21 cellular contexts compared by ENCODE assay signal in genomic region chr9:7166074-7166473, GRCh38.
"Had no signal": no experiment of that assay in that cellular context is flagged by ENCODE, and none has a peak within 500 bp of the region (broad histone marks: within the 10 kb centered on the region; RNA-seq: fewer than 3 reads in every experiment).

No MANE protein-coding gene starts in this region.

- H3K27ac ChIP-seq: HL-60, RWPE1 had no signal

- DNase-seq: KBM-7, MV-4-11, NCI-H1048, NCI-H1105, NCI-H1436, NCI-H187, NCI-H2029, NCI-H2081 treated with DMSO at 0.1 percent for 48 hours, NCI-H2171, NCI-H226, NCI-H446, NCI-H510A, NCI-H524 treated with DMSO at 0.1 percent for 48 hours, NCI-H774, PC-3, SHP77, SK-N-SH had no signal

- H3K4me3 Mint-ChIP-seq: IgD-negative memory B cell had no signal

- H3K9me3 ChIP-seq: SK-N-SH had no signal

- ATAC-seq: Panc1, PC-3 had no signal

- H3K9me3 Mint-ChIP-seq: IgD-negative memory B cell had no signal

- H3K27me3 Mint-ChIP-seq: IgD-negative memory B cell had no signal

- H3K4me1 Mint-ChIP-seq: IgD-negative memory B cell had no signal
